In genomic region chr18:25535495-25535894, GRCh38 we compare ENCODE assay signal across 30 cellular contexts.
"Had no signal": no experiment of that assay in that cellular context is flagged by ENCODE, and none has a peak within 500 bp of the region (broad histone marks: within the 10 kb centered on the region; RNA-seq: fewer than 3 reads in every experiment).

No MANE protein-coding gene starts in this region.

- H3K9me3 ChIP-seq: ascending aorta, colonic mucosa, gastrocnemius medialis, left ventricle myocardium inferior, mucosa of descending colon, tibial nerve had no signal

- H3K27me3 ChIP-seq: ascending aorta, cardiac muscle cell, colonic mucosa, esophagus squamous epithelium, gastrocnemius medialis, hepatocyte, tibial nerve had no signal

- ATAC-seq: gastrocnemius medialis; mucosa of descending colon; natural killer cell treated with Interleukin-12 subunit alpha and Interleukin-12 subunit beta and Interleukin-15 and Interleukin-18, amount 100 ng/mL, for 72 hours; right cardiac atrium had no signal

- H3K79me2 ChIP-seq: hepatocyte had no signal

- H3K27me3 Mint-ChIP-seq: activated CD4-positive, alpha-beta memory T cell treated with anti-CD3 and anti-CD28 coated beads for 36 hours; activated CD4-positive, alpha-beta T cell treated with anti-CD3 and anti-CD28 coated beads, Interleukin-2, amount 10 ng/mL, durations not matched to agents 24 days and 14 days; activated naive CD4-positive, alpha-beta T cell treated with anti-CD3 and anti-CD28 coated beads, Interleukin-2, amount 10 ng/mL, durations not matched to agents 7 days and 5 days; activated T-cell treated with anti-CD3 and anti-CD28 coated beads, Interleukin-2, amount 50 U/mL, for 24 hours had no signal

- H3K4me3 Mint-ChIP-seq: activated CD4-positive, alpha-beta memory T cell treated with anti-CD3 and anti-CD28 coated beads for 36 hours; activated CD4-positive, alpha-beta T cell treated with anti-CD3 and anti-CD28 coated beads, Interleukin-2, amount 10 ng/mL, durations not matched to agents 24 days and 14 days; activated naive CD4-positive, alpha-beta T cell treated with anti-CD3 and anti-CD28 coated beads, Interleukin-2, amount 10 ng/mL, durations not matched to agents 7 days and 5 days; activated naive CD8-positive, alpha-beta T cell treated with anti-CD3 and anti-CD28 coated beads, Interleukin-2, amount 10 ng/mL, durations not matched to agents 7 days and 5 days; activated T-cell treated with anti-CD3 and anti-CD28 coated beads, Interleukin-2, amount 50 U/mL, for 24 hours; brain; natural killer cell treated with Interleukin-12 subunit alpha and Interleukin-12 subunit beta and Interleukin-15 and Interleukin-18, amount 100 ng/mL, for 72 hours had no signal

- H2AFZ ChIP-seq: hepatocyte had no signal

- H3K4me1 Mint-ChIP-seq: activated CD4-positive, alpha-beta T cell treated with anti-CD3 and anti-CD28 coated beads, Interleukin-2, amount 10 ng/mL, durations not matched to agents 24 days and 14 days; activated naive CD4-positive, alpha-beta T cell treated with anti-CD3 and anti-CD28 coated beads, Interleukin-2, amount 10 ng/mL, durations not matched to agents 7 days and 5 days; activated naive CD8-positive, alpha-beta T cell treated with anti-CD3 and anti-CD28 coated beads, Interleukin-2, amount 10 ng/mL, durations not matched to agents 7 days and 5 days had no signal

- H3K27ac ChIP-seq: ascending aorta, cardiac muscle cell, colonic mucosa, epithelial cell of prostate, esophagus squamous epithelium, gastrocnemius medialis, hepatocyte, left ventricle myocardium inferior, tibial nerve had no signal

- H3K9me3 Mint-ChIP-seq: natural killer cell treated with Interleukin-12 subunit alpha and Interleukin-12 subunit beta and Interleukin-15 and Interleukin-18, amount 100 ng/mL, for 72 hours had no signal

- DNase-seq: activated CD4-positive, alpha-beta memory T cell treated with anti-CD3 and anti-CD28 coated beads for 36 hours; activated CD4-positive, alpha-beta T cell treated with anti-CD3 and anti-CD28 coated beads, Interleukin-2, amount 10 ng/mL, durations not matched to agents 24 days and 14 days; activated CD4-positive, CD25-positive, alpha-beta regulatory T cell treated with anti-CD3 and anti-CD28 coated beads, Interleukin-2, amount 50 U/mL, for 72 hours; activated CD8-positive, alpha-beta memory T cell treated with anti-CD3 and anti-CD28 coated beads, Interleukin-2, amount 50 U/mL, for 48 hours; activated gamma-delta T cell; activated naive CD4-positive, alpha-beta T cell treated with anti-CD3 and anti-CD28 coated beads, Interleukin-2, amount 10 ng/mL, durations not matched to agents 7 days and 5 days; activated naive CD8-positive, alpha-beta T cell treated with anti-CD3 and anti-CD28 coated beads, Interleukin-2, amount 10 ng/mL, durations not matched to agents 7 days and 5 days; activated T-cell treated with anti-CD3 and anti-CD28 coated beads, Interleukin-2, amount 50 U/mL, for 24 hours; cerebellar nuclear complex; colonic mucosa; effector CD8-positive, alpha-beta T cell; esophagus squamous epithelium; gastrocnemius medialis; islet precursor cell; left ventricle myocardium inferior; mucosa of descending colon; posterior cingulate gyrus; right cardiac atrium; stimulated activated CD4-positive, alpha-beta T cell treated with anti-CD3 and anti-CD28 coated beads, Interleukin-15, amount 100 ng/mL, for 24 hours; stimulated activated CD4-positive, alpha-beta T cell treated with anti-CD3 and anti-CD28 coated beads, Interleukin-2, amount 100 ng/mL, for 24 hours; stimulated activated naive CD4-positive, alpha-beta T cell; T1000 had no signal

- H3K4me1 ChIP-seq: ascending aorta, colonic mucosa, esophagus squamous epithelium, gastrocnemius medialis, left ventricle myocardium inferior, tibial nerve had no signal

- H3K27ac Mint-ChIP-seq: activated CD4-positive, alpha-beta memory T cell treated with anti-CD3 and anti-CD28 coated beads for 36 hours; activated CD4-positive, alpha-beta T cell treated with anti-CD3 and anti-CD28 coated beads, Interleukin-2, amount 10 ng/mL, durations not matched to agents 24 days and 14 days; activated naive CD4-positive, alpha-beta T cell treated with anti-CD3 and anti-CD28 coated beads, Interleukin-2, amount 10 ng/mL, durations not matched to agents 7 days and 5 days; activated naive CD8-positive, alpha-beta T cell treated with anti-CD3 and anti-CD28 coated beads, Interleukin-2, amount 10 ng/mL, durations not matched to agents 7 days and 5 days; activated T-cell treated with anti-CD3 and anti-CD28 coated beads, Interleukin-2, amount 50 U/mL, for 24 hours; brain; natural killer cell treated with Interleukin-12 subunit alpha and Interleukin-12 subunit beta and Interleukin-15 and Interleukin-18, amount 100 ng/mL, for 72 hours had no signal

- H3K4me2 ChIP-seq: hepatocyte had no signal

- H3K4me3 ChIP-seq: ascending aorta, cardiac muscle cell, colonic mucosa, esophagus squamous epithelium, gastrocnemius medialis, hepatocyte, left ventricle myocardium inferior, lung, mucosa of descending colon, tibial nerve had no signal

- H3K36me3 ChIP-seq: ascending aorta, cardiac muscle cell, colonic mucosa, esophagus squamous epithelium, gastrocnemius medialis, left ventricle myocardium inferior, tibial nerve had no signal
